ENCODE assay signal across 1 cellular context in genomic region chr2:108583903-108584520, GRCh38.
TF ChIP-seq lines count a peak whose summit lies in the region.

No MANE protein-coding gene starts in this region.

TF ChIP-seq in HepG2, 621 proteins besides CTCF, POLR2A, EP300 and RAD21 (continued from another document and continues in another):
- TF ChIP-seq ZHX1 (CRISPR knock-in tag; IDR thresholded peaks at IDR 0.05; ENCODE audit: low read depth) (no peak), ZNF569 (CRISPR knock-in tag; IDR thresholded peaks at IDR 0.05; ENCODE audit: borderline replicate concordance) (no peak), ZNF564 (CRISPR knock-in tag; IDR thresholded peaks at IDR 0.05) (no peak), ZNF709 (CRISPR knock-in tag; IDR thresholded peaks at IDR 0.05) (no peak), TIGD3 (CRISPR knock-in tag; IDR thresholded peaks at IDR 0.05; ENCODE audit: borderline replicate concordance) (no peak), RFX1 (IDR thresholded peaks at IDR 0.05) (no peak), PLSCR1 (CRISPR knock-in tag; IDR thresholded peaks at IDR 0.05; ENCODE audit: borderline replicate concordance) (no peak), PHF21A (CRISPR knock-in tag; IDR thresholded peaks at IDR 0.05) (no peak), ZNF713 (CRISPR knock-in tag; IDR thresholded peaks at IDR 0.05) (0 out of 2 replicates have a peak, but pooled peaks have one; percentile 60), ZNF639 (CRISPR knock-in tag; conservative IDR thresholded peaks at IDR 0.05) (no peak), E2F1 (CRISPR knock-in tag; IDR thresholded peaks at IDR 0.05) (no peak), ZNF883 (CRISPR knock-in tag; IDR thresholded peaks at IDR 0.05; ENCODE audit: not compliant biosample characterization) (no peak), REST (IDR thresholded peaks at IDR 0.05; ENCODE audit: borderline replicate concordance in 1 of 2, low read depth in 1 of 2, low read length in 2 of 2) (no peak), HMG20B (CRISPR knock-in tag; conservative IDR thresholded peaks at IDR 0.05) (no peak), EZH2 (conservative IDR thresholded peaks at IDR 0.05; ENCODE audit: low read depth, low read length) (no peak), ZBTB26 (CRISPR knock-in tag; IDR thresholded peaks at IDR 0.05; ENCODE audit: borderline replicate concordance) (no peak), ZNF562 (CRISPR knock-in tag; IDR thresholded peaks at IDR 0.05; ENCODE audit: borderline replicate concordance) (no peak), KAT2B (IDR thresholded peaks at IDR 0.05; ENCODE audit: borderline replicate concordance, low read depth, low read length) (no peak), HNF1B (CRISPR knock-in tag; IDR thresholded peaks at IDR 0.05) (peak; percentile 67; the same call in 1 of the 2 replicates), DRAP1 (CRISPR knock-in tag; IDR thresholded peaks at IDR 0.05) (no peak), TCF7L2 (IDR thresholded peaks at IDR 0.05; ENCODE audit: low read depth, low read length) (no peak), ZNF749 (CRISPR knock-in tag; IDR thresholded peaks at IDR 0.05; ENCODE audit: borderline replicate concordance) (no peak), ZNF432 (CRISPR knock-in tag; IDR thresholded peaks at IDR 0.05; ENCODE audit: borderline replicate concordance) (no peak), SRY (CRISPR knock-in tag; IDR thresholded peaks at IDR 0.05) (0 out of 2 replicates have a peak, but pooled peaks have one; percentile 37), TGIF2 (CRISPR knock-in tag; IDR thresholded peaks at IDR 0.05) (0 out of 2 replicates have a peak, but pooled peaks have one; percentile 32), ZFP36L1 (CRISPR knock-in tag; IDR thresholded peaks at IDR 0.05) (no peak), NRL (CRISPR knock-in tag; IDR thresholded peaks at IDR 0.05; ENCODE audit: borderline replicate concordance) (no peak), KMT2B (CRISPR knock-in tag; IDR thresholded peaks at IDR 0.05) (no peak), NFYB (CRISPR knock-in tag; IDR thresholded peaks at IDR 0.05) (no peak), ZNF580 (CRISPR knock-in tag; IDR thresholded peaks at IDR 0.05; ENCODE audit: borderline replicate concordance, low read depth) (no peak), KDM1A (CRISPR knock-in tag; IDR thresholded peaks at IDR 0.05) (no peak), ZNF724P (CRISPR knock-in tag; IDR thresholded peaks at IDR 0.05; ENCODE audit: borderline replicate concordance) (no peak), PBX2 (CRISPR knock-in tag; IDR thresholded peaks at IDR 0.05) (no peak), MIER3 (CRISPR knock-in tag; IDR thresholded peaks at IDR 0.05; ENCODE audit: borderline replicate concordance) (no peak), ZNF496 (CRISPR knock-in tag; IDR thresholded peaks at IDR 0.05; ENCODE audit: insufficient replicate concordance) (no peak), ZNF382 (CRISPR knock-in tag; IDR thresholded peaks at IDR 0.05; ENCODE audit: borderline replicate concordance) (no peak), ZNF121 (CRISPR knock-in tag; IDR thresholded peaks at IDR 0.05) (no peak), ZBTB3 (CRISPR knock-in tag; IDR thresholded peaks at IDR 0.05; ENCODE audit: borderline replicate concordance, low read depth) (no peak), THRA (CRISPR knock-in tag; IDR thresholded peaks at IDR 0.05; ENCODE audit: borderline replicate concordance) (no peak), ZNF549 (CRISPR knock-in tag; IDR thresholded peaks at IDR 0.05) (no peak), FOXP1 (IDR thresholded peaks at IDR 0.05) (no peak), FOXP1 (CRISPR knock-in tag; IDR thresholded peaks at IDR 0.05) (no peak)
